1 cellular context compared by ENCODE assay signal in genomic region chr14:91510171-91511013, GRCh38.
TF ChIP-seq lines count a peak whose summit lies in the region.

TSS of gene PPP4R3A (minus strand) at chr14:91510310. CDS start at chr14:91509647, 663 bp downstream.

TF ChIP-seq in HepG2, 621 proteins besides CTCF, POLR2A, EP300 and RAD21 (continued from another document and continues in another):
- peak; percentile 99 for TF ChIP-seq ZBTB25 (CRISPR knock-in tag; IDR thresholded peaks at IDR 0.05)
- TF ChIP-seq REXO4 (CRISPR knock-in tag; IDR thresholded peaks at IDR 0.05; ENCODE audit: borderline replicate concordance): 0 out of 2 replicates have a peak, but pooled peaks have one; percentile 48
- TF ChIP-seq PCBP1 (IDR thresholded peaks at IDR 0.05; ENCODE audit: borderline replicate concordance, low read depth, low read length): no peak; the same call in 1 of the 2 replicates
- TF ChIP-seq ZNF367 (CRISPR knock-in tag; IDR thresholded peaks at IDR 0.05; ENCODE audit: borderline replicate concordance): peak; percentile 38; the same call in 1 of the 2 replicates
- peak; percentile 41 for TF ChIP-seq ELF3 (CRISPR knock-in tag; IDR thresholded peaks at IDR 0.05)
- no peak for TF ChIP-seq ZNF30 (CRISPR knock-in tag; IDR thresholded peaks at IDR 0.05)
- TF ChIP-seq, protein P1, sequence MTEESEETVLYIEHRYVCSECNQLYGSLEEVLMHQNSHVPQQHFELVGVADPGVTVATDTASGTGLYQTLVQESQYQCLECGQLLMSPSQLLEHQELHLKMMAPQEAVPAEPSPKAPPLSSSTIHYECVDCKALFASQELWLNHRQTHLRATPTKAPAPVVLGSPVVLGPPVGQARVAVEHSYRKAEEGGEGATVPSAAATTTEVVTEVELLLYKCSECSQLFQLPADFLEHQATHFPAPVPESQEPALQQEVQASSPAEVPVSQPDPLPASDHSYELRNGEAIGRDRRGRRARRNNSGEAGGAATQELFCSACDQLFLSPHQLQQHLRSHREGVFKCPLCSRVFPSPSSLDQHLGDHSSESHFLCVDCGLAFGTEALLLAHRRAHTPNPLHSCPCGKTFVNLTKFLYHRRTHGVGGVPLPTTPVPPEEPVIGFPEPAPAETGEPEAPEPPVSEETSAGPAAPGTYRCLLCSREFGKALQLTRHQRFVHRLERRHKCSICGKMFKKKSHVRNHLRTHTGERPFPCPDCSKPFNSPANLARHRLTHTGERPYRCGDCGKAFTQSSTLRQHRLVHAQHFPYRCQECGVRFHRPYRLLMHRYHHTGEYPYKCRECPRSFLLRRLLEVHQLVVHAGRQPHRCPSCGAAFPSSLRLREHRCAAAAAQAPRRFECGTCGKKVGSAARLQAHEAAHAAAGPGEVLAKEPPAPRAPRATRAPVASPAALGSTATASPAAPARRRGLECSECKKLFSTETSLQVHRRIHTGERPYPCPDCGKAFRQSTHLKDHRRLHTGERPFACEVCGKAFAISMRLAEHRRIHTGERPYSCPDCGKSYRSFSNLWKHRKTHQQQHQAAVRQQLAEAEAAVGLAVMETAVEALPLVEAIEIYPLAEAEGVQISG (CRISPR knock-in tag; IDR thresholded peaks at IDR 0.05): peak; percentile 91
- no peak for TF ChIP-seq BCLAF1 (IDR thresholded peaks at IDR 0.05)
- peak; percentile 96 for TF ChIP-seq ZNF670 (CRISPR knock-in tag; IDR thresholded peaks at IDR 0.05; ENCODE audit: borderline replicate concordance)
- TF ChIP-seq, protein P2, sequence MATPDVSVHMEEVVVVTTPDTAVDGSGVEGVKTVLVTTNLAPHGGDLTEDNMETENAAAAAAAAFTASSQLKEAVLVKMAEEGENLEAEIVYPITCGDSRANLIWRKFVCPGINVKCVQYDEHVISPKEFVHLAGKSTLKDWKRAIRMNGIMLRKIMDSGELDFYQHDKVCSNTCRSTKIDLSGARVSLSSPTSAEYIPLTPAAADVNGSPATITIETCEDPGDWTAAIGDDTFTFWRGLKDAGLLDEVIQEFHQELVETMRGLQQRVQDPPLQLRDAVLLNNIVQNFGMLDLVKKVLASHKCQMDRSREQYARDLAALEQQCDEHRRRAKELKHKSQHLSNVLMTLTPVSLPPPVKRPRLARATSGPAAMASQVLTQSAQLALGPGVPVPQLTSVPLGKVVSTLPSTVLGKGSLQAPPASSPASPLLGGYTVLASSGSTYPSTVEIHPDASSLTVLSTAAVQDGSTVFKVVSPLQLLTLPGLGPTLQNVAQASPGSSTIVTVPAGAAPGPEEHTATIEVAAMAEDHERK (CRISPR knock-in tag; IDR thresholded peaks at IDR 0.05; ENCODE audit: low read depth): peak; percentile 96
- TF ChIP-seq ZNF776 (CRISPR knock-in tag; IDR thresholded peaks at IDR 0.05): no peak; the same call in 1 of the 2 replicates
- TF ChIP-seq ZNF557 (CRISPR knock-in tag; IDR thresholded peaks at IDR 0.05): no peak
- peak; percentile 68; the same call in 1 of the 2 replicates for TF ChIP-seq SNAI1 (CRISPR knock-in tag; IDR thresholded peaks at IDR 0.05; ENCODE audit: borderline replicate concordance)
- no peak; the same call in 1 of the 2 replicates for TF ChIP-seq NFKB2 (CRISPR knock-in tag; IDR thresholded peaks at IDR 0.05; ENCODE audit: borderline replicate concordance)
- no peak for TF ChIP-seq RFX3 (CRISPR knock-in tag; IDR thresholded peaks at IDR 0.05)
- TF ChIP-seq ZNF331 (CRISPR knock-in tag; IDR thresholded peaks at IDR 0.05): peak; percentile 88; the same call in 1 of the 2 replicates
- TF ChIP-seq ZFP36 (IDR thresholded peaks at IDR 0.05; ENCODE audit: borderline replicate concordance, low read depth, low read length, partially characterized antibody): no peak
- TF ChIP-seq, protein P3, sequence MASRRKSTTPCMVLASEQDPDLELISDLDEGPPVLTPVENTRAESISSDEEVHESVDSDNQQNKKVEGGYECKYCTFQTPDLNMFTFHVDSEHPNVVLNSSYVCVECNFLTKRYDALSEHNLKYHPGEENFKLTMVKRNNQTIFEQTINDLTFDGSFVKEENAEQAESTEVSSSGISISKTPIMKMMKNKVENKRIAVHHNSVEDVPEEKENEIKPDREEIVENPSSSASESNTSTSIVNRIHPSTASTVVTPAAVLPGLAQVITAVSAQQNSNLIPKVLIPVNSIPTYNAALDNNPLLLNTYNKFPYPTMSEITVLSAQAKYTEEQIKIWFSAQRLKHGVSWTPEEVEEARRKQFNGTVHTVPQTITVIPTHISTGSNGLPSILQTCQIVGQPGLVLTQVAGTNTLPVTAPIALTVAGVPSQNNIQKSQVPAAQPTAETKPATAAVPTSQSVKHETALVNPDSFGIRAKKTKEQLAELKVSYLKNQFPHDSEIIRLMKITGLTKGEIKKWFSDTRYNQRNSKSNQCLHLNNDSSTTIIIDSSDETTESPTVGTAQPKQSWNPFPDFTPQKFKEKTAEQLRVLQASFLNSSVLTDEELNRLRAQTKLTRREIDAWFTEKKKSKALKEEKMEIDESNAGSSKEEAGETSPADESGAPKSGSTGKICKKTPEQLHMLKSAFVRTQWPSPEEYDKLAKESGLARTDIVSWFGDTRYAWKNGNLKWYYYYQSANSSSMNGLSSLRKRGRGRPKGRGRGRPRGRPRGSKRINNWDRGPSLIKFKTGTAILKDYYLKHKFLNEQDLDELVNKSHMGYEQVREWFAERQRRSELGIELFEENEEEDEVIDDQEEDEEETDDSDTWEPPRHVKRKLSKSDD (CRISPR knock-in tag; IDR thresholded peaks at IDR 0.05; ENCODE audit: low read depth): peak; percentile 85
- peak in 1 of 2 experiments; percentile 39; a peak in 1 of 4 replicates for TF ChIP-seq REST (IDR thresholded peaks at IDR 0.05; ENCODE audit: borderline replicate concordance in 1 of 2, low read depth in 1 of 2, low read length in 2 of 2)
- TF ChIP-seq POGZ (CRISPR knock-in tag; IDR thresholded peaks at IDR 0.05): peak; percentile 96
- TF ChIP-seq PAX8 (CRISPR knock-in tag; IDR thresholded peaks at IDR 0.05; ENCODE audit: borderline replicate concordance): no peak; the same call in 1 of the 2 replicates
- no peak for TF ChIP-seq NR3C1 (CRISPR knock-in tag; IDR thresholded peaks at IDR 0.05)
- no peak for TF ChIP-seq PLRG1 (conservative IDR thresholded peaks at IDR 0.05)
- TF ChIP-seq MATR3 (CRISPR knock-in tag; IDR thresholded peaks at IDR 0.05): no peak
- peak; percentile 93 for TF ChIP-seq TGIF2 (CRISPR knock-in tag; IDR thresholded peaks at IDR 0.05)
- no peak for TF ChIP-seq PPARG (CRISPR knock-in tag; conservative IDR thresholded peaks at IDR 0.05)
- TF ChIP-seq, protein P4, sequence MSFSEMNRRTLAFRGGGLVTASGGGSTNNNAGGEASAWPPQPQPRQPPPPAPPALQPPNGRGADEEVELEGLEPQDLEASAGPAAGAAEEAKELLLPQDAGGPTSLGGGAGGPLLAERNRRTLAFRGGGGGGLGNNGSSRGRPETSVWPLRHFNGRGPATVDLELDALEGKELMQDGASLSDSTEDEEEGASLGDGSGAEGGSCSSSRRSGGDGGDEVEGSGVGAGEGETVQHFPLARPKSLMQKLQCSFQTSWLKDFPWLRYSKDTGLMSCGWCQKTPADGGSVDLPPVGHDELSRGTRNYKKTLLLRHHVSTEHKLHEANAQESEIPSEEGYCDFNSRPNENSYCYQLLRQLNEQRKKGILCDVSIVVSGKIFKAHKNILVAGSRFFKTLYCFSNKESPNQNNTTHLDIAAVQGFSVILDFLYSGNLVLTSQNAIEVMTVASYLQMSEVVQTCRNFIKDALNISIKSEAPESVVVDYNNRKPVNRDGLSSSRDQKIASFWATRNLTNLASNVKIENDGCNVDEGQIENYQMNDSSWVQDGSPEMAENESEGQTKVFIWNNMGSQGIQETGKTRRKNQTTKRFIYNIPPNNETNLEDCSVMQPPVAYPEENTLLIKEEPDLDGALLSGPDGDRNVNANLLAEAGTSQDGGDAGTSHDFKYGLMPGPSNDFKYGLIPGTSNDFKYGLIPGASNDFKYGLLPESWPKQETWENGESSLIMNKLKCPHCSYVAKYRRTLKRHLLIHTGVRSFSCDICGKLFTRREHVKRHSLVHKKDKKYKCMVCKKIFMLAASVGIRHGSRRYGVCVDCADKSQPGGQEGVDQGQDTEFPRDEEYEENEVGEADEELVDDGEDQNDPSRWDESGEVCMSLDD (CRISPR knock-in tag; IDR thresholded peaks at IDR 0.05; ENCODE audit: borderline replicate concordance): no peak
- no peak for TF ChIP-seq KLF9 (CRISPR knock-in tag; IDR thresholded peaks at IDR 0.05; ENCODE audit: low read depth)
- TF ChIP-seq EZH2 (conservative IDR thresholded peaks at IDR 0.05; ENCODE audit: low read depth, low read length): no peak
- TF ChIP-seq, protein P5, sequence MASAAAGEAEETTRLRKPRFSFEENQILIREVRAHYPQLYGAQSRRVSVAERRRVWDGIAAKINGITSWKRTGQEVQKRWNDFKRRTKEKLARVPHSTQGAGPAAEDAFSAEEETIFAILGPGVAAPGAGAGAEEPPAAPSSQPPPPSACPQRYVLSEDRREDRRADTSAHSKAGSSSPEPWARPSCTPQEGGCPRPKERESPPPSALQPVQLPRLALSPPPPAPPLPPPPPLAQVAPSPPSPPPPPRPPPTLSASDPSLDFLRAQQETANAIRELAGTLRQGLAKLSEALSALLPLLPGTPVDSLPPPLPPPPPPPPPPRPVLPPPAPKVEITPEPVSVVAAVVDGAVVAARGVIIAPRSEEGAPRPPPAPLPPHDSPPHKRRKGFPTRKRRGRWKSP (CRISPR knock-in tag; IDR thresholded peaks at IDR 0.05): peak; percentile 99
- no peak for TF ChIP-seq MLLT10 (CRISPR knock-in tag; IDR thresholded peaks at IDR 0.05)
- TF ChIP-seq, protein P6, sequence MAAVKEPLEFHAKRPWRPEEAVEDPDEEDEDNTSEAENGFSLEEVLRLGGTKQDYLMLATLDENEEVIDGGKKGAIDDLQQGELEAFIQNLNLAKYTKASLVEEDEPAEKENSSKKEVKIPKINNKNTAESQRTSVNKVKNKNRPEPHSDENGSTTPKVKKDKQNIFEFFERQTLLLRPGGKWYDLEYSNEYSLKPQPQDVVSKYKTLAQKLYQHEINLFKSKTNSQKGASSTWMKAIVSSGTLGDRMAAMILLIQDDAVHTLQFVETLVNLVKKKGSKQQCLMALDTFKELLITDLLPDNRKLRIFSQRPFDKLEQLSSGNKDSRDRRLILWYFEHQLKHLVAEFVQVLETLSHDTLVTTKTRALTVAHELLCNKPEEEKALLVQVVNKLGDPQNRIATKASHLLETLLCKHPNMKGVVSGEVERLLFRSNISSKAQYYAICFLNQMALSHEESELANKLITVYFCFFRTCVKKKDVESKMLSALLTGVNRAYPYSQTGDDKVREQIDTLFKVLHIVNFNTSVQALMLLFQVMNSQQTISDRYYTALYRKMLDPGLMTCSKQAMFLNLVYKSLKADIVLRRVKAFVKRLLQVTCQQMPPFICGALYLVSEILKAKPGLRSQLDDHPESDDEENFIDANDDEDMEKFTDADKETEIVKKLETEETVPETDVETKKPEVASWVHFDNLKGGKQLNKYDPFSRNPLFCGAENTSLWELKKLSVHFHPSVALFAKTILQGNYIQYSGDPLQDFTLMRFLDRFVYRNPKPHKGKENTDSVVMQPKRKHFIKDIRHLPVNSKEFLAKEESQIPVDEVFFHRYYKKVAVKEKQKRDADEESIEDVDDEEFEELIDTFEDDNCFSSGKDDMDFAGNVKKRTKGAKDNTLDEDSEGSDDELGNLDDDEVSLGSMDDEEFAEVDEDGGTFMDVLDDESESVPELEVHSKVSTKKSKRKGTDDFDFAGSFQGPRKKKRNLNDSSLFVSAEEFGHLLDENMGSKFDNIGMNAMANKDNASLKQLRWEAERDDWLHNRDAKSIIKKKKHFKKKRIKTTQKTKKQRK (IDR thresholded peaks at IDR 0.05; ENCODE audit: low read length): no peak
- TF ChIP-seq ZFP90 (CRISPR knock-in tag; IDR thresholded peaks at IDR 0.05; ENCODE audit: borderline replicate concordance): no peak; the same call in 1 of the 2 replicates
- TF ChIP-seq ZNF777 (CRISPR knock-in tag; IDR thresholded peaks at IDR 0.05): peak; percentile 94
- peak; percentile 97 for TF ChIP-seq ZBTB38 (CRISPR knock-in tag; IDR thresholded peaks at IDR 0.05)
- no peak for TF ChIP-seq SMARCE1 (IDR thresholded peaks at IDR 0.05; ENCODE audit: borderline replicate concordance)
